In the genomic region with DNA sequence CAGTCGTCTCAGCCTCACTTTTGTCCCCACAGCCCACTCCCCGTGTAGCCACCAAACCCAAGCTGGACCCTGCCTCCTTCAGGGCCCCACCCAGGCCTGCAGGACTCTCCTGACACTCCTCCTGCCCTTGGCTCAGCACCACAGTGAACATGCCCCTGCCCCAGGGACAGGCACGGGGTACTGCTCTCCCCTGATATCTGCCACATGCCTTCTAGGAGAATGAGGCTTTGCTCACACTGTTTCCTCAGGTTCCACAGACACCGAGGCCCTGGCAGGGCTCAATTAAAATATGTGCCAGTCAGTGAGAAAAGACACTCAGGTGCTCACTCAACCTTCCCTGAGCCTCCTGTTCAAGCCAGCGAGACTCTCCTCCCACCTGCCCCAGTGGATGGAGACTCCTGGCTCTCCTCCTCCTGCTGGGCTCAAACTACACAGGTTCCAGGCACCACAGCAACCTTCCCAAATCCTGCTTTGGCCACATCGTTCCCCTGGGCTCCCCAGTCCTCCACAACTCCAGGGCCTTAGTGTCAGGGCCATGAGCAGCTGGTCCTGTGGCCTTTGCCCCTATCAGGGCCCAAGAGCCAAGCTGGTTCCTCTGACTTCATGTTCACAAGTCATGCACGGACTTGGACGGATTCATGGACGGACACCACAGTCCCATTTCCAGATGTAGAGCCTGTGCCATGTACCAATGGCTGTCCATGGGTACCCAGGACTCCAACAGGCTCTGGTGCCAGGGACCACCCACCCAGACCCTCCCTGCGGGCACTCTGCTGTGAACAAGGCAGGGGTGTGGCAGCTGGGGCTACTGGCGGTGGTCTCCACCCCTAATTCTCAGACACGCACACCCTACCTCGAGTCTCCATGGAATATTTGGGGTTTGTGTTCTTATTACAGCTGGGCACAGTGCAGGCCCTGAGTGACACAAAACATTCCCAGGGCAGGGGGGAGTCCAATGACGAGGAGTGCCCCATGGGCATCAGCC, we compare ENCODE assay signal across 19 cellular contexts. TPM values are rescaled to one million over a fixed set of nuclear protein-coding genes. Genes with fewer than 3 reads are reported as not detected.
DNase-seq lines count a peak whose midpoint lies in the region; ATAC-seq, FAIRE-seq and TF ChIP-seq lines count a peak whose summit lies in the region.
"Had no signal": no experiment of that assay in that cellular context is flagged by ENCODE, and none has a peak within 500 bp of the region (broad histone marks: within the 10 kb centered on the region; RNA-seq: fewer than 3 reads in every experiment).

No MANE protein-coding gene starts in this region.

- H3K27me3 ChIP-seq in GM12878 (replicated peaks in 1 of 2; ENCODE audit: control insufficient read depth in 2 of 2, insufficient read depth in 2 of 2, low read length in 1 of 2), result no peaks in the 10 kb centered on the region
- no peaks in the 10 kb centered on the region for H3K27me3 ChIP-seq in neuronal stem cell (ENCODE audit: control insufficient read depth in 3 of 3, insufficient read depth in 3 of 3, low read depth in 1 of 3, low read length in 3 of 3)

- H3K23ac ChIP-seq in neuronal stem cell (ENCODE audit: low read depth, low read length, poor library complexity), result peak overlapping the region; percentile 59

- H2AK5ac ChIP-seq in neuronal stem cell (ENCODE audit: low read depth, low read length), result peak overlapping the region; percentile 52

- H3K9ac ChIP-seq in GM12878 (ENCODE audit: control insufficient read depth, insufficient read depth, low read length), result no peak overlapping the region
- no peak overlapping the region for H3K9ac ChIP-seq in neuronal stem cell (ENCODE audit: low read depth, low read length, poor library complexity)
- H3K9ac ChIP-seq: SK-N-SH had no signal

- H2AFZ ChIP-seq in GM12878 (ENCODE audit: control insufficient read depth, low read depth, low read length), result no peak overlapping the region
- H2AFZ ChIP-seq in neuronal stem cell (ENCODE audit: low read length), result no peak overlapping the region

- CTCF ChIA-PET in GM12878 (lab: Yijun Ruan, JAX), result interaction anchor here (2.5 to 3.0 kb wide), 2 partner anchors 43 to 62 kb away, joined by 9 to 20 read pairs; no protein-coding TSS in a partner anchor

- no peak for TF ChIP-seq EP300 in GM12878 (IDR thresholded peaks at IDR 0.05; ENCODE audit: borderline replicate concordance in 1 of 2, control insufficient read depth in 1 of 2, low read depth in 2 of 2, low read length in 2 of 2)

- H3K4me3 ChIP-seq in GM12878, result no peak overlapping the region
- H3K4me3 ChIP-seq in neuronal stem cell (ENCODE audit: low read length in 2 of 2), result no peak overlapping the region

- TF ChIP-seq RAD21 in GM12878 (IDR thresholded peaks at IDR 0.05; ENCODE audit: insufficient read depth, low read depth, low read length), result no peak

- H3K14ac ChIP-seq in neuronal stem cell (ENCODE audit: low read length), result no peak overlapping the region

- H2BK15ac ChIP-seq in neuronal stem cell (ENCODE audit: low read length), result no peak overlapping the region

- peaks cover 5% of the 10 kb centered on the region for H4K20me1 ChIP-seq in GM12878 (ENCODE audit: control insufficient read depth, insufficient read depth)

- peak overlapping the region; percentile 36 for H3K4me2 ChIP-seq in GM12878 (ENCODE audit: control insufficient read depth, insufficient read depth)
- H3K4me2 ChIP-seq in neuronal stem cell (ENCODE audit: insufficient read depth, low read length, poor library complexity, severe bottlenecking), result no peak overlapping the region
- H3K4me2 ChIP-seq: SK-N-SH had no signal

- intact Hi-C loops in GM12878 (cut with micrococcal nuclease; ENCODE audit: unreplicated experiment), result no loop called here

- no peaks in the 10 kb centered on the region for H3K9me3 ChIP-seq in GM12878 (replicated peaks; ENCODE audit: control insufficient read depth, insufficient read depth, low read length)
- H3K9me3 ChIP-seq in neuronal stem cell (replicated peaks in 1 of 2; ENCODE audit: control insufficient read depth in 2 of 2, insufficient read depth in 1 of 2, low read depth in 1 of 2, low read length in 2 of 2), result no peaks in the 10 kb centered on the region
- H3K9me3 ChIP-seq: SK-N-SH had no signal

- DNase-seq in NCI-H2029 (lab: John Stamatoyannopoulos, UW) (peak; percentile 5), NCI-H2029 treated with DMSO at 0.1 percent for 48 hours (lab: John Stamatoyannopoulos, UW) (no peak), DMS79 treated with DMSO at 0.1 percent for 48 hours (lab: John Stamatoyannopoulos, UW) (peak; percentile 9), GM12878 (ENCODE audit: low read depth, low spot score) (no peak), neuronal stem cell (ENCODE audit: low spot score) (no peak), NCI-H446 treated with DMSO at 0.1 percent for 48 hours (lab: John Stamatoyannopoulos, UW) (no peak)
- DNase-seq in activated CD4-positive, alpha-beta T cell treated with anti-CD3 and anti-CD28 coated beads for 1 hour, result no peak
- DNase-seq: activated naive CD8-positive, alpha-beta T cell treated with anti-CD3 and anti-CD28 coated beads for 36 hours; C1 segment of cervical spinal cord; foreskin fibroblast; NCI-H1436 treated with DMSO at 0.1 percent for 48 hours; NCI-H510A treated with DMSO at 0.1 percent for 48 hours; PC-3; SK-N-SH; stimulated activated CD4-positive, alpha-beta T cell treated with anti-CD3 and anti-CD28 coated beads, Interleukin-15, amount 100 ng/mL, for 24 hours had no signal

- H3K79me1 ChIP-seq in neuronal stem cell (ENCODE audit: low read depth, low read length), result peaks cover 13% of the 10 kb centered on the region

- H3K27ac ChIP-seq in GM12878 (ENCODE audit: control insufficient read depth, insufficient read depth), result no peak overlapping the region
- no peak overlapping the region for H3K27ac ChIP-seq in neuronal stem cell (replicated peaks; ENCODE audit: low read length)
- H3K27ac ChIP-seq: 22Rv1 had no signal

- no peak overlapping the region for H2BK120ac ChIP-seq in neuronal stem cell (ENCODE audit: low read depth, low read length)

- POLR2A ChIA-PET in GM12878 (lab: Charles Lee), result interaction anchor here (0.5 to 1.4 kb wide), 3 partner anchors 35 to 561 kb away, joined by 3 to 5 read pairs (median 3); no protein-coding TSS in a partner anchor

- peaks cover 35% of the 10 kb centered on the region for H3K4me1 ChIP-seq in GM12878 (ENCODE audit: control insufficient read depth, insufficient read depth, low read length)
- peaks cover 7 to 8% of the 10 kb centered on the region in 2 donors for H3K4me1 ChIP-seq in neuronal stem cell (ENCODE audit: control insufficient read depth in 2 of 2, insufficient read depth in 1 of 2, low read depth in 1 of 2, low read length in 2 of 2)

- TF ChIP-seq POLR2A in GM12878 (IDR thresholded peaks at IDR 0.05; ENCODE audit: low read depth, low read length), result no peak

- no peak for FAIRE-seq in GM12878 (lab: Jason Lieb, UNC)
- FAIRE-seq: H1 had no signal

- no peak overlapping the region for H2BK5ac ChIP-seq in neuronal stem cell (ENCODE audit: low read length)

- ATAC-seq in GM12878, result no peak
- no peak for ATAC-seq in GM18870 (IDR thresholded peaks at IDR 0.05; ENCODE audit: unreplicated experiment)
- ATAC-seq: natural killer cell treated with Interleukin-12 subunit alpha and Interleukin-12 subunit beta and Interleukin-15 and Interleukin-18, amount 100 ng/mL, for 72 hours; PC-3 had no signal

- H3K79me2 ChIP-seq in GM12878 (ENCODE audit: control insufficient read depth, insufficient read depth, low read length), result peaks cover 11% of the 10 kb centered on the region

- no peak overlapping the region for H3K4ac ChIP-seq in neuronal stem cell (ENCODE audit: low read length)

- no TSS peak for BruUV-seq in GM12878 (replicated peaks; lab: Mats Ljungman, UMichigan)

- no peak overlapping the region for H3K18ac ChIP-seq in neuronal stem cell (ENCODE audit: low read length)

- RAD21 ChIA-PET in GM12878 (lab: Charles Lee; ENCODE audit: unreplicated experiment), result interaction anchor here (1.1 to 1.5 kb wide), 2 partner anchors 10 to 63 kb away, joined by 3 to 8 read pairs; no protein-coding TSS in a partner anchor

- WGBS in GM12878 (ENCODE audit: insufficient coverage, insufficient replicate concordance, low lambda C conversion rate, missing lambda C conversion rate), result 89% methylated on average over 14 of the region's 14 CpGs
- no CpG with 5 or more reads among the region's 14 CpGs for WGBS in neuronal stem cell (ENCODE audit: extremely low coverage in 2 of 2, insufficient read length in 2 of 2, insufficient replicate concordance in 1 of 2), 2 donors

- in situ Hi-C loops in GM12878 (cut with MboI), result no loop called here

- SMC1A ChIA-PET in GM12878 (lab: Charles Lee; ENCODE audit: uncharacterized antibody, unreplicated experiment), result no interaction called here

- H2BK12ac ChIP-seq in neuronal stem cell (ENCODE audit: low read length), result no peak overlapping the region

- no peak for TF ChIP-seq CTCF in GM12878 (IDR thresholded peaks at IDR 0.05 in 2 of 3, conservative IDR thresholded peaks at IDR 0.05 in 1 of 3; ENCODE audit: control insufficient read depth in 2 of 3, extremely low read depth in 1 of 3, insufficient read depth in 1 of 3, low read depth in 3 of 3, low read length in 3 of 3)

- H4K91ac ChIP-seq in neuronal stem cell (ENCODE audit: low read depth, low read length, poor library complexity), result no peak overlapping the region

- H4K8ac ChIP-seq in neuronal stem cell (ENCODE audit: low read depth, low read length), result no peak overlapping the region

- peaks cover 4 to 44% of the 10 kb centered on the region in 2 experiments for H3K36me3 ChIP-seq in GM12878 (ENCODE audit: control insufficient read depth in 2 of 2, insufficient read depth in 2 of 2, low read length in 1 of 2)
- peaks cover 19 to 51% of the 10 kb centered on the region in 2 donors for H3K36me3 ChIP-seq in neuronal stem cell (replicated peaks in 1 of 2; ENCODE audit: control insufficient read depth in 2 of 2, insufficient read depth in 2 of 2, low read length in 2 of 2)

RNA-seq across cellular contexts. Expression of a gene that starts 36.6 kb away (rescaled TPM):
- total RNA-seq in GM12878 (2013; cell fraction: nucleolus; rRNA removed), result 24.1 and 27.6 TPM in 2 replicates
- 19.2 and 20.2 TPM in 2 replicates for total RNA-seq in GM12878 (2014; rRNA removed)
- 13.6 and 14.4 TPM in 2 replicates for total RNA-seq in GM12878 (2014; rRNA removed; fragmentation: Illumina TruSeq; extraction: Trizol)
- 24.1 and 25.5 TPM in 2 replicates for total RNA-seq in GM12878 (2021)
- 6.3 TPM for polyA plus RNA-seq in GM12878 (2011; ENCODE audit: low read depth)
- polyA plus RNA-seq in GM12878 (2011; rRNA removed), result 4.2 and 5.3 TPM in 2 replicates
- polyA plus RNA-seq in GM12878 (2011; cell fraction: cytosol; rRNA removed), result 6.6 and 7.1 TPM in 2 replicates
- polyA plus RNA-seq in GM12878 (2011; cell fraction: nucleus; rRNA removed), result 8.7 and 12.9 TPM in 2 replicates
- 10.9 and 13.5 TPM in 2 replicates for polyA plus RNA-seq in GM12878 (2012)
- polyA plus RNA-seq in GM12878 (2014; fragmentation: Illumina TruSeq; extraction: Trizol), result 10.1 and 11.9 TPM in 2 replicates
- 1 to 10 TPM; 5.8 to 7.0 TPM for polyA plus RNA-seq in GM12878 (2014; fragmentation: Nextera tagmentation; extraction: Ambion mirVana)
- 14.5 and 16.1 TPM in 2 replicates for polyA plus RNA-seq in GM12878 (2014; rRNA removed)
- polyA plus RNA-seq in GM12878 (2016; fragmentation: Nextera tagmentation; extraction: Ambion mirVana), result 10 to 100 TPM; 14.3 to 15.1 TPM
- 6.7 and 7.2 TPM in 2 replicates for polyA minus RNA-seq in GM12878 (2011; rRNA and poly(A)+ RNA removed)
- 3.2 and 3.7 TPM in 2 replicates for polyA minus RNA-seq in GM12878 (2011; cell fraction: cytosol; rRNA and poly(A)+ RNA removed)
- polyA minus RNA-seq in GM12878 (2011; cell fraction: nucleus; rRNA and poly(A)+ RNA removed), result 5.0 and 9.8 TPM in 2 replicates
- polyA plus RNA-seq in neuronal stem cell (2013, experiment 1 of 2), result 13.6 TPM
- polyA plus RNA-seq in neuronal stem cell (2013, experiment 2 of 2), result 14.2 TPM

RNA-seq across cellular contexts. Expression of a gene that starts 58.1 kb away (rescaled TPM):
- total RNA-seq in GM12878 (2013; cell fraction: nucleolus; rRNA removed), result 24.4 and 27.7 TPM in 2 replicates
- total RNA-seq in GM12878 (2014; rRNA removed) (12.9 and 17.6 TPM in 2 replicates), GM12878 (2014; rRNA removed; fragmentation: Illumina TruSeq; extraction: Trizol) (11.4 and 11.5 TPM in 2 replicates), GM12878 (2021) (10.1 and 10.7 TPM in 2 replicates)
- polyA plus RNA-seq in GM12878 (2011; ENCODE audit: low read depth), result 5.1 TPM
- polyA plus RNA-seq in GM12878 (2011; rRNA removed) (21.8 and 22.1 TPM in 2 replicates), GM12878 (2014; fragmentation: Illumina TruSeq; extraction: Trizol) (10.6 and 12.8 TPM in 2 replicates), GM12878 (2014; fragmentation: Nextera tagmentation; extraction: Ambion mirVana) (1 to 10 TPM; 2.1 to 4.0 TPM), GM12878 (2014; rRNA removed) (9.2 and 10.6 TPM in 2 replicates), GM12878 (2016; fragmentation: Nextera tagmentation; extraction: Ambion mirVana) (10 to 100 TPM; 11.4 to 11.5 TPM)
- 30.0 and 31.3 TPM in 2 replicates for polyA plus RNA-seq in GM12878 (2011; cell fraction: cytosol; rRNA removed)
- 56.1 and 62.4 TPM in 2 replicates for polyA plus RNA-seq in GM12878 (2011; cell fraction: nucleus; rRNA removed)
- polyA plus RNA-seq in GM12878 (2012), result 5.5 and 6.6 TPM in 2 replicates
- 50.3 and 52.8 TPM in 2 replicates for polyA minus RNA-seq in GM12878 (2011; rRNA and poly(A)+ RNA removed)
- polyA minus RNA-seq in GM12878 (2011; cell fraction: cytosol; rRNA and poly(A)+ RNA removed), result 9.0 and 11.2 TPM in 2 replicates
- 10.0 and 17.4 TPM in 2 replicates for polyA minus RNA-seq in GM12878 (2011; cell fraction: nucleus; rRNA and poly(A)+ RNA removed)
- 4.8 TPM for polyA plus RNA-seq in neuronal stem cell (2013, experiment 1 of 2)
- 4.2 TPM for polyA plus RNA-seq in neuronal stem cell (2013, experiment 2 of 2)

Comparison
In these comparisons a context has a peak if more than half of its experiments do, and no peak if none do; other contexts are left out.
1. DNase-seq: peak in NCI-H2029 (single experiment) and DMS79 treated with DMSO at 0.1 percent for 48 hours (single experiment); none in NCI-H2029 treated with DMSO at 0.1 percent for 48 hours (single experiment), GM12878 (single experiment), neuronal stem cell (single experiment), NCI-H446 treated with DMSO at 0.1 percent for 48 hours (single experiment) and activated CD4-positive, alpha-beta T cell treated with anti-CD3 and anti-CD28 coated beads for 1 hour (single experiment).